In the genomic region with DNA sequence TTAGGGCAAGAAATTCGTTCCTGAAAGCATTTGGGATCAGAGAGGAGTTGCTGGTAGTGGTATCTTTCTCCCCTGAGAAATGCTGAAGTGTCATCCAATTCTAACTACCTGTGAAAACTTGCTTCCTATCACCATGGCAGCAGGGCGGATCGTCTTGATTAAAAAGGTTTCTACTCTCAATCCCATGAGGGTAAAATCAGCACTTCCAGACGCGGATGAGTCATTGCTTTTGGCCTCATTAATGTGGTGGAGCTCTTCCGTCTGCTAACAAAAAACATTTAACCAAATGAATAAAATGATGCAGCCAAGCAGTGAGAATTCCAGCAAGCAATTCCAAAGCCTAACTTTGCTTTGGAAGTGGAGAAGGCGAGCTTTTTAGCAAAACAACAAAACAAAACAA, we compare ENCODE assay signal across 7 cellular contexts.
DNase-seq lines count a peak whose midpoint lies in the region; ATAC-seq, FAIRE-seq and TF ChIP-seq lines count a peak whose summit lies in the region.

No MANE protein-coding gene starts in this region.

- no peaks in the 10 kb centered on the region for H4K20me1 ChIP-seq in PC-3 (ENCODE audit: low read length)

- H3K27ac ChIP-seq in PC-3 (ENCODE audit: low read length) (peak overlapping the region; percentile 46), gastrocnemius medialis (peak overlapping the region in 3 of 4 donors; percentile 43 to 58 (median 47))

- intact Hi-C loops in PC-3 (cut with micrococcal nuclease) = no loop called here
- intact Hi-C loops in gastrocnemius medialis (cut with DNase I; ENCODE audit: low total_unique reads) = no loop called here

- BruUV-seq in PC-3 (replicated peaks; lab: Mats Ljungman, UMichigan) = no TSS peak

- H3K9me2 ChIP-seq in PC-3 (replicated peaks; ENCODE audit: low read length) = no peaks in the 10 kb centered on the region

- ATAC-seq in PC-3 (peak; percentile 76), gastrocnemius medialis (peak; percentile 75 to 76), HG03439 (IDR thresholded peaks at IDR 0.05; ENCODE audit: unreplicated experiment) (no peak), GM18502 (IDR thresholded peaks at IDR 0.05; ENCODE audit: poor library complexity, unreplicated experiment) (no peak)

- TF ChIP-seq CTCF in PC-3 (conservative IDR thresholded peaks at IDR 0.05; ENCODE audit: low read depth, low read length) (no peak), gastrocnemius medialis (IDR thresholded peaks at IDR 0.05 in 4 of 5, conservative IDR thresholded peaks at IDR 0.05 in 1 of 5) (no peak)

- POLR2A ChIA-PET in PC-3 (lab: Charles Lee; ENCODE audit: unreplicated experiment) = no interaction called here

- no peak for TF ChIP-seq POLR2A in H54 (IDR thresholded peaks at IDR 0.05; ENCODE audit: low read depth, low read length)
- no peak for TF ChIP-seq POLR2A in gastrocnemius medialis (IDR thresholded peaks at IDR 0.05)

- H3K9ac ChIP-seq in PC-3 (ENCODE audit: low read length) = no peak overlapping the region

- H3K36me3 ChIP-seq in PC-3 (ENCODE audit: low read depth, low read length) (no peaks in the 10 kb centered on the region), gastrocnemius medialis (no peaks in the 10 kb centered on the region)

- H3K4me2 ChIP-seq in PC-3 (ENCODE audit: low read length) = peak overlapping the region; percentile 60

- H3K4me1 ChIP-seq in PC-3 (ENCODE audit: insufficient read depth, low read length) (peaks cover 11% of the 10 kb centered on the region), gastrocnemius medialis (peaks cover 3 to 17% of the 10 kb centered on the region in 2 donors)

- 0 out of 2 replicates have a peak overlapping the region, but pooled peaks have one; percentile 17 for H2AFZ ChIP-seq in PC-3 (ENCODE audit: low read length)

- no peaks in the 10 kb centered on the region for H3F3A ChIP-seq in PC-3 (ENCODE audit: low read length, unreplicated experiment)

- CTCF ChIA-PET in PC-3 (lab: Charles Lee) = interaction anchor here (0.6 kb wide), 1 partner anchor 11 kb away, joined by 4 read pairs; no protein-coding TSS in a partner anchor

- no peak overlapping the region for H3K4me3 ChIP-seq in PC-3 (ENCODE audit: low read length)
- H3K4me3 ChIP-seq in gastrocnemius medialis = no peak overlapping the region

- in situ Hi-C loops in gastrocnemius medialis (cut with MboI; ENCODE audit: low sequenced_read_pairs in 4 of 4) = no loop called here

- H3K79me2 ChIP-seq in PC-3 (ENCODE audit: low read length) = no peaks in the 10 kb centered on the region

- DNase-seq in H54 (ENCODE audit: insufficient read length, low spot score) (no peak), PC-3 (peak; percentile 67), foreskin melanocyte (peak; percentile 53), gastrocnemius medialis (peak in 1 of 2 donors; percentile 16), NCI-H526 (lab: John Stamatoyannopoulos, UW) (no peak)

- no peaks in the 10 kb centered on the region for H3K9me3 ChIP-seq in PC-3 (ENCODE audit: low read length)
- no peaks in the 10 kb centered on the region for H3K9me3 ChIP-seq in gastrocnemius medialis

- H3K27me3 ChIP-seq in PC-3 (ENCODE audit: low read length) = no peaks in the 10 kb centered on the region
- no peaks in the 10 kb centered on the region for H3K27me3 ChIP-seq in gastrocnemius medialis

- FAIRE-seq in H54 (lab: Jason Lieb, UNC) = peak; percentile 77

Comparison
In these comparisons a context has a peak if more than half of its experiments do, and no peak if none do; other contexts are left out.
1. DNase-seq: peak in PC-3 (single experiment) and foreskin melanocyte (single experiment); none in H54 (single experiment) and NCI-H526 (0 of 2).
2. ATAC-seq: peak in PC-3 (single experiment) and gastrocnemius medialis (2 of 2); none in HG03439 (single experiment) and GM18502 (single experiment).